1 cellular context compared by ENCODE assay signal in genomic region chr6:29734046-29735018, GRCh38.
TF ChIP-seq lines count a peak whose summit lies in the region.

No MANE protein-coding gene starts in this region.

TF ChIP-seq in H1, 55 proteins besides CTCF, POLR2A, EP300 and RAD21:
- no peak for TF ChIP-seq RXRA (IDR thresholded peaks at IDR 0.05; ENCODE audit: insufficient read depth, low read depth, low read length)
- TF ChIP-seq SIN3A (conservative IDR thresholded peaks at IDR 0.05 in 1 of 2, IDR thresholded peaks at IDR 0.05 in 1 of 2; ENCODE audit: low read depth in 1 of 2, low read length in 2 of 2) = no peak
- no peak for TF ChIP-seq SRF (IDR thresholded peaks at IDR 0.05; ENCODE audit: low read depth, low read length)
- TF ChIP-seq RNF2 (IDR thresholded peaks at IDR 0.05; ENCODE audit: borderline replicate concordance, low read depth, low read length, missing control alignments, poor library complexity, severe bottlenecking) = no peak
- TF ChIP-seq CHD7 (IDR thresholded peaks at IDR 0.05; ENCODE audit: insufficient replicate concordance, low read length) = no peak
- no peak for TF ChIP-seq CREB1 (IDR thresholded peaks at IDR 0.05)
- TF ChIP-seq CEBPB (IDR thresholded peaks at IDR 0.05; ENCODE audit: low read depth, low read length) = no peak
- no peak for TF ChIP-seq ASH2L (IDR thresholded peaks at IDR 0.05; ENCODE audit: low read length)
- TF ChIP-seq ZNF274 (IDR thresholded peaks at IDR 0.05; ENCODE audit: borderline replicate concordance, extremely low read depth, low read length) = no peak
- TF ChIP-seq RBBP5 (IDR thresholded peaks at IDR 0.05; ENCODE audit: borderline replicate concordance, low read depth, low read length) = no peak
- no peak for TF ChIP-seq EZH2 (IDR thresholded peaks at IDR 0.05; ENCODE audit: low read depth, low read length, severe bottlenecking)
- TF ChIP-seq CBX5 (IDR thresholded peaks at IDR 0.05; ENCODE audit: low read depth, low read length) = no peak
- TF ChIP-seq BRCA1 (IDR thresholded peaks at IDR 0.05; ENCODE audit: low read depth, low read length) = no peak
- TF ChIP-seq SP2 (IDR thresholded peaks at IDR 0.05; ENCODE audit: low read length) = no peak
- no peak for TF ChIP-seq TBP (IDR thresholded peaks at IDR 0.05; ENCODE audit: low read depth, low read length)
- TF ChIP-seq GTF2F1 (IDR thresholded peaks at IDR 0.05; ENCODE audit: borderline replicate concordance, low read depth, low read length) = no peak
- TF ChIP-seq TCF12 (IDR thresholded peaks at IDR 0.05; ENCODE audit: low read depth, low read length) = no peak
- no peak for TF ChIP-seq NANOG (IDR thresholded peaks at IDR 0.05; ENCODE audit: insufficient read depth, low read depth, low read length, poor library complexity, severe bottlenecking)
